In the genomic region with DNA sequence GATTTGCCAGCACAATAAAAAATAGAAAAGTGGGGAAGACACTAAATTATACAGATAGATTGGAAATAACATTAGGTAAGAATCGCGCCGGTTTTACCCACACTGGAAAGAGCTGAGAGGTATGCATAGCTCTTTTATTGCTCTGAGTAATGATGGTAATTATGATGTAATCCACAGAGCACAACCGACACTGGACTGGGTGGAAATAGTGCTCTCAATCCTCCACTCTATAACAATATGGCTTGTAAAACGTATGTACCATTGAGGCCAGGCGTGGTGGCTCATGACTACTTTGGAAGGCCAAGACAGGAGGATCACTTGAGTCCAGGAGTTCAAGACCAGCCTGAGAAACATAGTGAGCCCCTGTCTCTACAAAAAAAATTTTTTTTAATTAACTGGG, we compare ENCODE assay signal across 14 cellular contexts.
DNase-seq lines count a peak whose midpoint lies in the region; ATAC-seq, FAIRE-seq and TF ChIP-seq lines count a peak whose summit lies in the region.
"Had no signal": no experiment of that assay in that cellular context is flagged by ENCODE, and none has a peak within 500 bp of the region (broad histone marks: within the 10 kb centered on the region; RNA-seq: fewer than 3 reads in every experiment).

No MANE protein-coding gene starts in this region.

- in situ Hi-C loops in HepG2 (cut with HindIII; ENCODE audit: extremely low pct_ligation_motif_present, low pct_unique_long_range_greater_than_20kb): no loop called here
- in situ Hi-C loops in GM13976 (cut with MboI; ENCODE audit: low sequenced_read_pairs, unreplicated experiment): no loop called here

- no peaks in the 10 kb centered on the region for H3K79me2 ChIP-seq in HepG2 (ENCODE audit: insufficient read depth, low read length)
- no peaks in the 10 kb centered on the region for H3K79me2 ChIP-seq in GM23338 (replicated peaks; ENCODE audit: insufficient read depth)

- CTCF ChIA-PET in HepG2 (lab: Yijun Ruan, JAX; ENCODE audit: low intra/inter-chr PET ratio, low total read pairs): no interaction called here

- no peak overlapping the region for H3K4me3 Mint-ChIP-seq in CD14-positive monocyte
- no peak overlapping the region for H3K4me3 Mint-ChIP-seq in GM23338
- H3K4me3 Mint-ChIP-seq: stimulated activated naive CD8-positive, alpha-beta T cell treated with anti-CD3 and anti-CD28 coated beads, Interleukin-15, amount 100 ng/mL, for 72 hours had no signal

- peaks cover 0 to 2% (median 0%) of the 10 kb centered on the region in 7 donors for H3K9me3 Mint-ChIP-seq in CD14-positive monocyte
- H3K9me3 Mint-ChIP-seq in GM23338: no peaks in the 10 kb centered on the region
- H3K9me3 Mint-ChIP-seq: stimulated activated naive CD8-positive, alpha-beta T cell treated with anti-CD3 and anti-CD28 coated beads, Interleukin-15, amount 100 ng/mL, for 72 hours had no signal

- H3K36me3 Mint-ChIP-seq in CD14-positive monocyte (no peaks in the 10 kb centered on the region), GM23338 (ENCODE audit: low read depth) (no peaks in the 10 kb centered on the region)

- TF ChIP-seq CTCF in HepG2 (CRISPR knock-in tag; IDR thresholded peaks at IDR 0.05): no peak
- no peak for TF ChIP-seq CTCF in right lobe of liver (IDR thresholded peaks at IDR 0.05)
- no peak for TF ChIP-seq CTCF in fibroblast of mammary gland (conservative IDR thresholded peaks at IDR 0.05; ENCODE audit: control insufficient read depth, insufficient read depth, low read depth, low read length)
- no peak for TF ChIP-seq CTCF in GM13976 (IDR thresholded peaks at IDR 0.05; ENCODE audit: borderline replicate concordance, control extremely low read depth, extremely low read depth, insufficient read depth, missing control alignments)
- TF ChIP-seq CTCF in CD14-positive monocyte (IDR thresholded peaks at IDR 0.05): no peak
- TF ChIP-seq CTCF in GM23338 (conservative IDR thresholded peaks at IDR 0.05; ENCODE audit: low read depth in 2 of 2): no peak

- no peak overlapping the region for H3K4me2 ChIP-seq in HepG2 (ENCODE audit: low read depth, low read length)
- no peak overlapping the region for H3K4me2 ChIP-seq in GM23338

- H2AFZ ChIP-seq in HepG2 (ENCODE audit: low read length) (no peak overlapping the region), GM23338 (no peak overlapping the region)

- WGBS in HepG2 (ENCODE audit: low lambda C conversion rate): 41% methylated on average over 6 of the region's 6 CpGs
- 91% methylated on average over 5 of the region's 6 CpGs for WGBS in right lobe of liver (ENCODE audit: insufficient coverage, low coverage, low lambda C conversion rate, missing lambda C conversion rate)

- FAIRE-seq in HepG2 (lab: Jason Lieb, UNC): no peak

- intact Hi-C loops in HepG2 (cut with micrococcal nuclease; ENCODE audit: unreplicated experiment): no loop called here
- intact Hi-C loops in right lobe of liver (cut with DNase I): no loop called here
- intact Hi-C loops in CD14-positive monocyte (cut with micrococcal nuclease): no loop called here

- TF ChIP-seq POLR2A in HepG2 (IDR thresholded peaks at IDR 0.05; ENCODE audit: insufficient read depth in 1 of 2, low read depth in 2 of 2, low read length in 2 of 2): no peak
- TF ChIP-seq POLR2A in right lobe of liver (IDR thresholded peaks at IDR 0.05): no peak

- TF ChIP-seq EP300 in HepG2 (IDR thresholded peaks at IDR 0.05; ENCODE audit: low read depth in 2 of 2, low read length in 2 of 2) (no peak), HepG2 (CRISPR knock-in tag; IDR thresholded peaks at IDR 0.05; ENCODE audit: borderline replicate concordance) (no peak)

- H3F3A ChIP-seq in GM23338 (replicated peaks; ENCODE audit: low read depth): no peaks in the 10 kb centered on the region

- H3K9me3 ChIP-seq in HepG2 (ENCODE audit: low read length) (no peaks in the 10 kb centered on the region), right lobe of liver (no peaks in the 10 kb centered on the region)
- H3K9me3 ChIP-seq: HAP-1 had no signal

- no peaks in the 10 kb centered on the region for H3K9me2 ChIP-seq in GM23338 (ENCODE audit: insufficient read depth)

- no peak overlapping the region for H3K4me3 ChIP-seq in HepG2 (replicated peaks in 1 of 3; ENCODE audit: insufficient read depth in 1 of 3, low read depth in 2 of 3, low read length in 3 of 3)
- H3K4me3 ChIP-seq in right lobe of liver: no peak overlapping the region
- no peak overlapping the region for H3K4me3 ChIP-seq in fibroblast of mammary gland (ENCODE audit: control insufficient read depth, low read depth, low read length)
- H3K4me3 ChIP-seq in GM23338: no peak overlapping the region
- H3K4me3 ChIP-seq: HAP-1, spleen had no signal

- H3K27ac ChIP-seq in HepG2 (ENCODE audit: extremely low read length, insufficient read depth, low read length): no peak overlapping the region
- H3K27ac ChIP-seq in right lobe of liver: no peak overlapping the region
- H3K27ac ChIP-seq in GM23338 (ENCODE audit: low read depth): no peak overlapping the region
- H3K27ac ChIP-seq: spleen had no signal

- POLR2A ChIA-PET in HepG2 (lab: Yijun Ruan, JAX): no interaction called here

- no peaks in the 10 kb centered on the region for H3K27me3 ChIP-seq in HepG2 (ENCODE audit: control insufficient read depth in 1 of 2, insufficient read depth in 2 of 2, low read length in 2 of 2)
- no peaks in the 10 kb centered on the region for H3K27me3 ChIP-seq in right lobe of liver
- no peaks in the 10 kb centered on the region for H3K27me3 ChIP-seq in GM23338 (ENCODE audit: insufficient read depth)
- H3K27me3 ChIP-seq: spleen had no signal

- no peak overlapping the region for H3K9ac ChIP-seq in HepG2 (ENCODE audit: insufficient read depth, low read depth, low read length)

- H4K20me1 ChIP-seq in HepG2 (ENCODE audit: insufficient read depth, low read length) (no peaks in the 10 kb centered on the region), GM23338 (replicated peaks; ENCODE audit: insufficient read depth) (no peaks in the 10 kb centered on the region)

- BruUV-seq in HepG2 (replicated peaks; lab: Mats Ljungman, UMichigan): no TSS peak

- H3K27ac Mint-ChIP-seq in CD14-positive monocyte (no peak overlapping the region), GM23338 (no peak overlapping the region)

- H3K4me1 Mint-ChIP-seq in CD14-positive monocyte: peaks cover 13% of the 10 kb centered on the region
- peaks cover 6% of the 10 kb centered on the region for H3K4me1 Mint-ChIP-seq in GM23338

- no peak for ATAC-seq in HepG2
- no peak for ATAC-seq in right lobe of liver
- no peak for ATAC-seq in GM23338
- ATAC-seq: stimulated activated naive CD8-positive, alpha-beta T cell treated with anti-CD3 and anti-CD28 coated beads, Interleukin-15, amount 100 ng/mL, for 72 hours had no signal

- H3K4me1 ChIP-seq in HepG2 (ENCODE audit: insufficient read depth, low read length): 0 out of 2 replicates have a peak, but pooled peaks cover 8% of the 10 kb centered on the region
- H3K4me1 ChIP-seq in right lobe of liver: peaks cover 0 to 37% (median 12%) of the 10 kb centered on the region in 4 donors
- H3K4me1 ChIP-seq in GM23338 (ENCODE audit: insufficient read depth): peaks cover 3% of the 10 kb centered on the region; the same call in 1 of the 2 replicates
- H3K4me1 ChIP-seq: spleen had no signal

- TF ChIP-seq RAD21 in HepG2 (CRISPR knock-in tag; IDR thresholded peaks at IDR 0.05): no peak

- DNase-seq in HepG2 (ENCODE audit: low spot score): no peak
- no peak for DNase-seq in right lobe of liver
- peak; percentile 68 for DNase-seq in NOMO-1 treated with dmso at 0.1 percent for 144 hours (lab: John Stamatoyannopoulos, UW; ENCODE audit: unreplicated experiment)
- DNase-seq in fibroblast of mammary gland (ENCODE audit: low read depth): peak; percentile 28
- no peak for DNase-seq in NCI-H146 treated with DMSO at 0.1 percent for 48 hours (lab: John Stamatoyannopoulos, UW; ENCODE audit: unreplicated experiment)
- DNase-seq in GM13976 (ENCODE audit: low spot score): no peak
- DNase-seq in CD14-positive monocyte (ENCODE audit: low spot score): no peak
- DNase-seq in GM23338 (ENCODE audit: low spot score): no peak
- DNase-seq: activated naive CD4-positive, alpha-beta T cell treated with Interleukin-2 at 50 U/mL for 16 hours; effector CD4-positive, alpha-beta T cell; foreskin melanocyte; spleen; stimulated activated naive CD8-positive, alpha-beta T cell treated with anti-CD3 and anti-CD28 coated beads, Interleukin-15, amount 100 ng/mL, for 72 hours had no signal

- H3K27me3 Mint-ChIP-seq in CD14-positive monocyte (ENCODE audit: low read depth in 3 of 3) (peaks cover 0 to 3% (median 0%) of the 10 kb centered on the region in 3 donors), GM23338 (ENCODE audit: insufficient read depth, low read depth, poor library complexity) (no peaks in the 10 kb centered on the region)

- H3K36me3 ChIP-seq in HepG2 (replicated peaks in 1 of 2; ENCODE audit: control insufficient read depth in 1 of 2, insufficient read depth in 2 of 2, low read length in 2 of 2) (no peaks in the 10 kb centered on the region), right lobe of liver (no peaks in the 10 kb centered on the region), GM23338 (ENCODE audit: insufficient read depth) (no peaks in the 10 kb centered on the region)
- H3K36me3 ChIP-seq: HAP-1, spleen had no signal

TF ChIP-seq in HepG2, 621 proteins besides CTCF, POLR2A, EP300 and RAD21:
- TF ChIP-seq ZNF660 (CRISPR knock-in tag; IDR thresholded peaks at IDR 0.05; ENCODE audit: borderline replicate concordance, low read depth) (no peak), ZNF720 (CRISPR knock-in tag; IDR thresholded peaks at IDR 0.05) (no peak), ZBTB8A (CRISPR knock-in tag; IDR thresholded peaks at IDR 0.05; ENCODE audit: borderline replicate concordance, low read depth) (no peak), ZFP41 (CRISPR knock-in tag; IDR thresholded peaks at IDR 0.05; ENCODE audit: borderline replicate concordance) (no peak), ZNF644 (CRISPR knock-in tag; IDR thresholded peaks at IDR 0.05; ENCODE audit: low read depth) (no peak), ZNF232 (CRISPR knock-in tag; IDR thresholded peaks at IDR 0.05; ENCODE audit: borderline replicate concordance) (no peak), ATF7 (IDR thresholded peaks at IDR 0.05) (peak; percentile 39; the same call in 1 of the 2 replicates), ATF7 (CRISPR knock-in tag; IDR thresholded peaks at IDR 0.05) (no peak)

TF ChIP-seq in GM23338, 12 proteins besides CTCF, POLR2A, EP300 and RAD21 (continues in another document):
- TF ChIP-seq JUNB (IDR thresholded peaks at IDR 0.05; ENCODE audit: unreplicated experiment) (no peak), EZH2phosphoT487 (IDR thresholded peaks at IDR 0.05; ENCODE audit: unreplicated experiment) (no peak), EZH2 (IDR thresholded peaks at IDR 0.05; ENCODE audit: low read depth, unreplicated experiment) (no peak)

Comparison
In these comparisons a context has a peak if more than half of its experiments do, and no peak if none do; other contexts are left out.
1. DNase-seq: peak in NOMO-1 treated with dmso at 0.1 percent for 144 hours (single experiment) and fibroblast of mammary gland (single experiment); none in HepG2 (single experiment), right lobe of liver (0 of 3), NCI-H146 treated with DMSO at 0.1 percent for 48 hours (single experiment), GM13976 (single experiment), CD14-positive monocyte (single experiment) and GM23338 (single experiment).